ENCODE assay signal across 9 cellular contexts in genomic region chr3:15099364-15100098, GRCh38. TPM values are rescaled to one million over a fixed set of nuclear protein-coding genes. Genes with fewer than 3 reads are reported as not detected.
A peak's percentile ranks its signal among the peaks of the same experiment; 100 is the strongest.
DNase-seq lines count a peak whose midpoint lies in the region; ATAC-seq, FAIRE-seq and TF ChIP-seq lines count a peak whose summit lies in the region.
"Had no signal": no experiment of that assay in that cellular context is flagged by ENCODE, and none has a peak within 500 bp of the region (broad histone marks: within the 10 kb centered on the region; RNA-seq: fewer than 3 reads in every experiment).

No MANE protein-coding gene starts in this region.

- peaks cover 13 to 19% of the 10 kb centered on the region in 2 donors for H3K36me3 ChIP-seq in kidney (ENCODE audit: control insufficient read depth in 1 of 2, insufficient read depth in 2 of 2, low read length in 2 of 2)
- H3K36me3 ChIP-seq in subcutaneous abdominal adipose tissue (ENCODE audit: control insufficient read depth in 5 of 5, insufficient read depth in 5 of 5, low read length in 5 of 5) = peaks cover 14 to 18% (median 16%) of the 10 kb centered on the region in 5 donors

- intact Hi-C loops in kidney (cut with DNase I) = no loop called here

- no peak for TF ChIP-seq CTCF in AG04450 (IDR thresholded peaks at IDR 0.05; ENCODE audit: low read depth, low read length)
- no peak for TF ChIP-seq CTCF in astrocyte of the cerebellum (IDR thresholded peaks at IDR 0.05; ENCODE audit: low read depth, low read length, missing control alignments)
- TF ChIP-seq CTCF in kidney (IDR thresholded peaks at IDR 0.05; ENCODE audit: borderline replicate concordance, extremely low read depth, insufficient read depth) = no peak

- H3K4me1 ChIP-seq in kidney (ENCODE audit: control insufficient read depth in 1 of 2, insufficient read depth in 1 of 2, low read depth in 1 of 2, low read length in 2 of 2) (peaks cover 0 to 15% of the 10 kb centered on the region in 2 donors), subcutaneous abdominal adipose tissue (ENCODE audit: control insufficient read depth in 5 of 5, insufficient read depth in 5 of 5, low read length in 5 of 5) (peaks cover 2 to 44% (median 30%) of the 10 kb centered on the region in 5 donors)

- DNase-seq in AG04450 (ENCODE audit: low read depth, low spot score) (no peak), astrocyte of the cerebellum (ENCODE audit: low read depth) (no peak), kidney (no peak), NCI-H446 (lab: John Stamatoyannopoulos, UW) (no peak), midbrain (lab: John Stamatoyannopoulos, UW) (no peak)
- DNase-seq in Jurkat, Clone E6-1 (ENCODE audit: low read depth, low spot score) = no peak

- FAIRE-seq in kidney (lab: Jason Lieb, UNC) = no peak
- FAIRE-seq: islet of Langerhans had no signal

- CTCF ChIA-PET in AG04450 (lab: Charles Lee) = interaction anchor here (0.7 to 2.5 kb wide), 2 partner anchors 9 to 1954 kb away, joined by 3 to 15 read pairs; no protein-coding TSS in a partner anchor

- ATAC-seq in GM19452 (IDR thresholded peaks at IDR 0.05; ENCODE audit: unreplicated experiment) = peak; percentile 8

- H3K4me3 ChIP-seq in AG04450 (ENCODE audit: low read depth, low read length) (peak overlapping the region; percentile 97), astrocyte of the cerebellum (ENCODE audit: low read depth, low read length) (peak overlapping the region; percentile 93), kidney (ENCODE audit: low read length in 2 of 2) (peak overlapping the region; percentile 93 to 99), subcutaneous abdominal adipose tissue (ENCODE audit: low read depth in 1 of 5, low read length in 5 of 5) (peak overlapping the region; percentile 87 to 100 (median 97))
- peak overlapping the region; percentile 58 for H3K4me3 ChIP-seq in Jurkat, Clone E6-1 (ENCODE audit: low read length)

- H3K9me3 ChIP-seq in AG04450 (ENCODE audit: control insufficient read depth, insufficient read depth, low read length) (no peaks in the 10 kb centered on the region), kidney (ENCODE audit: control insufficient read depth in 1 of 2, low read length in 2 of 2) (no peaks in the 10 kb centered on the region), subcutaneous abdominal adipose tissue (ENCODE audit: control insufficient read depth in 5 of 5, low read length in 5 of 5) (no peaks in the 10 kb centered on the region)

- H3K27me3 ChIP-seq in AG04450 (ENCODE audit: control insufficient read depth, insufficient read depth, low read length) (peaks cover 3% of the 10 kb centered on the region), subcutaneous abdominal adipose tissue (ENCODE audit: control insufficient read depth in 5 of 5, insufficient read depth in 4 of 5, low read length in 5 of 5) (no peaks in the 10 kb centered on the region)

- H3K27ac ChIP-seq in AG04450 (ENCODE audit: low read depth, low read length) (no peak overlapping the region), kidney (ENCODE audit: low read depth in 2 of 2, low read length in 2 of 2) (peak overlapping the region; percentile 63 to 85), subcutaneous abdominal adipose tissue (ENCODE audit: low read depth, low read length) (peak overlapping the region; percentile 74)

- in situ Hi-C loops in astrocyte of the cerebellum (cut with HindIII; ENCODE audit: low sequenced_read_pairs) = no loop called here

- H3K9ac ChIP-seq in kidney (ENCODE audit: low read length in 2 of 2) = peak overlapping the region; percentile 85 to 98
- peak overlapping the region; percentile 73 to 97 (median 89) for H3K9ac ChIP-seq in subcutaneous abdominal adipose tissue (ENCODE audit: low read length in 5 of 5)

- POLR2A ChIA-PET in AG04450 (lab: Yijun Ruan, JAX) = interaction anchor here (0.6 to 1.0 kb wide), 4 partner anchors 13 to 883 kb away, joined by 3 to 10 read pairs (median 6); partner anchors contain the start of gene MRPS25

RNA-seq across cellular contexts. Expression of gene RBSN, which starts 0.6 kb away (rescaled TPM):
- polyA plus RNA-seq in AG04450 (2011; rRNA removed) = 13.2 and 14.3 TPM in 2 replicates
- 25.4 and 29.4 TPM in 2 replicates for polyA minus RNA-seq in AG04450 (2011; rRNA and poly(A)+ RNA removed)
- polyA plus RNA-seq in Jurkat, Clone E6-1 (2012; ENCODE audit: insufficient read depth, insufficient read length) = 10.7 TPM
- total RNA-seq in kidney = 24.0 TPM
- 5.7 TPM for polyA plus RNA-seq in kidney (ENCODE audit: insufficient read depth, low read depth, low replicate concordance)

RNA-seq across cellular contexts. Expression of gene MRPS25, which starts 34.4 kb away (rescaled TPM):
- polyA plus RNA-seq in AG04450 (2011; rRNA removed) = 17.9 and 22.8 TPM in 2 replicates
- 5.4 and 6.5 TPM in 2 replicates for polyA minus RNA-seq in AG04450 (2011; rRNA and poly(A)+ RNA removed)
- polyA plus RNA-seq in Jurkat, Clone E6-1 (2012; ENCODE audit: insufficient read depth, insufficient read length) = 102 TPM
- total RNA-seq in kidney = 57.2 TPM
- polyA plus RNA-seq in kidney (ENCODE audit: insufficient read depth, low read depth, low replicate concordance) = 89.2 TPM
